19 cellular contexts compared by ENCODE assay signal in genomic region chr7:96277921-96278320, GRCh38. TPM values are rescaled to one million over a fixed set of nuclear protein-coding genes. Genes with fewer than 3 reads are reported as not detected.
DNase-seq lines count a peak whose midpoint lies in the region; ATAC-seq and TF ChIP-seq lines count a peak whose summit lies in the region.
"Had no signal": no experiment of that assay in that cellular context is flagged by ENCODE, and none has a peak within 500 bp of the region (broad histone marks: within the 10 kb centered on the region; RNA-seq: fewer than 3 reads in every experiment).

No MANE protein-coding gene starts in this region.

- no peaks in the 10 kb centered on the region for H3K9me3 ChIP-seq in BE2C
- H3K9me3 ChIP-seq: BLaER1 had no signal

- no peak overlapping the region for H3K4me3 ChIP-seq in BE2C (ENCODE audit: low read depth, low read length)
- H3K4me3 ChIP-seq: BLaER1, GM12878, GM23338 had no signal

- intact Hi-C loops in left ventricle myocardium superior (cut with micrococcal nuclease) = no loop called here

- DNase-seq in BE2C (peak; percentile 9), COLO829 (ENCODE audit: low spot score) (peak; percentile 19), NCI-H69 (lab: John Stamatoyannopoulos, UW) (peak; percentile 44), foreskin melanocyte (peak; percentile 79), pons (ENCODE audit: low spot score) (no peak), middle frontal gyrus (ENCODE audit: extremely low spot score, low spot score) (no peak), left ventricle myocardium superior (no peak)
- DNase-seq: CD4-positive, CD25-positive, alpha-beta regulatory T cell; CD8-positive, alpha-beta T cell; DMS 273 treated with DMSO at 0.1 percent for 48 hours; DMS79; EL; GDM1; H9; HFFc6 had no signal

- no peaks in the 10 kb centered on the region for H3K4me1 ChIP-seq in BE2C
- H3K4me1 ChIP-seq: BLaER1 had no signal

- peaks cover 14% of the 10 kb centered on the region; the same call in 1 of the 2 replicates for H3K36me3 ChIP-seq in BE2C

- ATAC-seq in left ventricle myocardium superior = no peak
- ATAC-seq: CD8-positive, alpha-beta T cell; GM12878; GM23338; HCT116 had no signal

- TF ChIP-seq CTCF in BE2C (IDR thresholded peaks at IDR 0.05; ENCODE audit: low read depth, low read length) = no peak

- H3K27me3 ChIP-seq in BE2C = no peaks in the 10 kb centered on the region
- H3K27me3 ChIP-seq: BLaER1 had no signal

RNA-seq across cellular contexts. Expression of gene SLC25A13, which starts 44.0 kb away (rescaled TPM):
- 31.1 TPM for polyA plus RNA-seq in BE2C (2012; ENCODE audit: insufficient read depth, insufficient read length, low read depth)
- 13.7 TPM for total RNA-seq in left ventricle myocardium superior

Comparison
In these comparisons a context has a peak if more than half of its experiments do, and no peak if none do; other contexts are left out.
1. DNase-seq: peak in BE2C (single experiment), COLO829 (single experiment), NCI-H69 (single experiment) and foreskin melanocyte (single experiment); none in pons (single experiment), middle frontal gyrus (single experiment) and left ventricle myocardium superior (single experiment).